8 cellular contexts compared by ENCODE assay signal in genomic region chr14:55051426-55052258, GRCh38. TPM values are rescaled to one million over a fixed set of nuclear protein-coding genes. Genes with fewer than 3 reads are reported as not detected.
DNase-seq lines count a peak whose midpoint lies in the region; ATAC-seq and TF ChIP-seq lines count a peak whose summit lies in the region.

TSS of gene MAPK1IP1L (plus strand) at chr14:55051647. CDS start at chr14:55061684, 10,037 bp downstream.

- H3K4me1 Mint-ChIP-seq in chondrocyte (ENCODE audit: low read depth): peaks cover 33% of the 10 kb centered on the region

- H3K27ac Mint-ChIP-seq in chondrocyte (ENCODE audit: unreplicated experiment): peak within 1 kb of the TSS; percentile 100

- H3K4me3 Mint-ChIP-seq in chondrocyte (ENCODE audit: unreplicated experiment): peak within 1 kb of the TSS; percentile 94

- no peaks in the 10 kb centered on the region for H3K27me3 Mint-ChIP-seq in chondrocyte (ENCODE audit: low read depth)

- H3K36me3 Mint-ChIP-seq in chondrocyte (ENCODE audit: low read depth): peaks cover 4% of the 10 kb centered on the region

- peak; percentile 79 to 80 for DNase-seq in AML-193 (lab: John Stamatoyannopoulos, UW)
- peak; percentile 89 for DNase-seq in NCI-H460 (ENCODE audit: extremely low read depth, low read depth)
- DNase-seq in activated CD4-positive, alpha-beta T cell treated with anti-CD3 and anti-CD28 coated beads for 1 hour: peak; percentile 86
- DNase-seq in chondrocyte (ENCODE audit: low spot score): peak; percentile 96
- peak; percentile 88 for DNase-seq in kidney glomerular epithelial cell (lab: John Stamatoyannopoulos, UW)
- peak; percentile 79 to 85 for DNase-seq in stimulated activated CD4-positive, alpha-beta T cell treated with anti-CD3 and anti-CD28 coated beads, Interleukin-1b, Interleukin-23, amount 100 ng/mL, for 1 hour (ENCODE audit: low read depth in 2 of 2)

- TF ChIP-seq CTCF in chondrocyte (IDR thresholded peaks at IDR 0.05): peak; percentile 95

- H3K9me3 Mint-ChIP-seq in chondrocyte (ENCODE audit: low read depth): no peaks in the 10 kb centered on the region

- ATAC-seq in GM19043 (IDR thresholded peaks at IDR 0.05; ENCODE audit: low read depth, unreplicated experiment): peak; percentile 91
- peak; percentile 72 for ATAC-seq in HG03378 (IDR thresholded peaks at IDR 0.05; ENCODE audit: unreplicated experiment)

RNA-seq across cellular contexts. Expression of gene MAPK1IP1L, which starts in this region (rescaled TPM):
- total RNA-seq in NCI-H460 (2014; rRNA removed; shearing (Covaris generic)): 129 and 131 TPM in 2 replicates
- polyA plus RNA-seq in NCI-H460 (2014; cell fraction: nucleus; rRNA removed): 43.3 and 49.8 TPM in 2 replicates
- 85.0 to 91.7 TPM (median 87.3 TPM) in 3 replicates for total RNA-seq in chondrocyte

Comparison
In these comparisons a context has a peak if more than half of its experiments do, and no peak if none do; other contexts are left out.
1. Peak in every context shown above with its lines: DNase-seq and ATAC-seq.